In the genomic region with DNA sequence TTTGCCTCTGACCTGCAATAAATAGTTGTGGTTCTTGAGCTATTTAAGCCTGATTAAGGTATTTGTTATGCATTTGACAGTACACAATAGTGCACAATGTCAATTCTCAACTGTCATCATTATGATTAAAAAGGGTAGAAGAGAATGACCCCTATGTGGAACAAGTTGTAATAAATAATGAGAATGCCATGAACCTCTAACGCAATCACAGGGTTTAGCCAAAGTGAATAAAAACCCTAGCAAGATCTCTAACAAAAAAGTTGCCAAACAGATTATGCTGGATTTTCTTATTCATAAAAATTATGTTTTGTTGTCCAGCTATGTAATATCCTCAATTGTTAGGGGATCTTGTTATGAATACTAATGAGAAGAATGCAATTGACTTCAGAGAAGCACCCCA, we compare ENCODE assay signal across 3 cellular contexts.
"Had no signal": no experiment of that assay in that cellular context is flagged by ENCODE, and none has a peak within 500 bp of the region (broad histone marks: within the 10 kb centered on the region; RNA-seq: fewer than 3 reads in every experiment).

No MANE protein-coding gene starts in this region.

- ATAC-seq: GM12878 had no signal

- H3K4me3 ChIP-seq: GM12878 had no signal

- DNase-seq: GDM1, GF-D8 had no signal
